Comparison of ENCODE assay signal across 9 cellular contexts in genomic region chr22:29073618-29074275, GRCh38. TPM values are rescaled to one million over a fixed set of nuclear protein-coding genes. Genes with fewer than 3 reads are reported as not detected.
DNase-seq lines count a peak whose midpoint lies in the region; ATAC-seq, FAIRE-seq and TF ChIP-seq lines count a peak whose summit lies in the region.
"Had no signal": no experiment of that assay in that cellular context is flagged by ENCODE, and none has a peak within 500 bp of the region (broad histone marks: within the 10 kb centered on the region; RNA-seq: fewer than 3 reads in every experiment).

No MANE protein-coding gene starts in this region.

- POLR2A ChIA-PET in T-cell (lab: Charles Lee) (interaction anchor here in 1 of 2 donors (0.6 kb wide), 1 partner anchor 797 kb away, joined by 3 read pairs; no protein-coding TSS in a partner anchor), H1 (lab: Charles Lee; ENCODE audit: partially characterized antibody) (interaction anchor here (1.0 to 1.5 kb wide), 2 partner anchors 79 to 131 kb away, joined by 3 read pairs; no protein-coding TSS in a partner anchor)

- H4K5ac ChIP-seq in H1 (ENCODE audit: insufficient read length, low read depth, low read length): no peak overlapping the region

- no peak overlapping the region for H3K4ac ChIP-seq in H1 (replicated peaks; ENCODE audit: insufficient read length, low read depth, low read length)

- H3K23ac ChIP-seq in H1 (ENCODE audit: insufficient read length): no peak overlapping the region

- H4K91ac ChIP-seq in H1 (replicated peaks; ENCODE audit: insufficient read length, low read length): no peak overlapping the region

- FAIRE-seq in H1 (lab: Jason Lieb, UNC): no peak

- H3K18ac ChIP-seq in H1 (ENCODE audit: extremely low read depth, low read length): peak overlapping the region; percentile 9; the same call in 1 of the 2 replicates

- peaks cover 27 to 68% of the 10 kb centered on the region in 2 donors for H3K27me3 Mint-ChIP-seq in T-cell

- peak overlapping the region; percentile 79 to 88 for H3K4me2 ChIP-seq in H1 (ENCODE audit: insufficient read depth in 1 of 2, low read depth in 2 of 2, low read length in 2 of 2)

- no peak overlapping the region for H3K27ac Mint-ChIP-seq in T-cell

- intact Hi-C loops in mucosa of descending colon (cut with DNase I, micrococcal nuclease): no loop called here

- WGBS in H1 (ENCODE audit: extremely low coverage in 1 of 2, insufficient coverage in 1 of 2, insufficient read length in 1 of 2, insufficient replicate concordance in 2 of 2, low coverage in 1 of 2, low lambda C conversion rate in 2 of 2, missing lambda C conversion rate in 1 of 2), 2 experiments: 3% methylated on average over 39 of the region's 53 CpGs; no CpG with 5 or more reads in 1 of the 2 experiments

- TF ChIP-seq EP300 in H1 (IDR thresholded peaks at IDR 0.05; ENCODE audit: borderline replicate concordance in 1 of 2, low read depth in 2 of 2, low read length in 2 of 2): no peak

- H2BK5ac ChIP-seq in H1 (ENCODE audit: low read depth, low read length): no peak overlapping the region

- H2BK120ac ChIP-seq in H1 (replicated peaks; ENCODE audit: low read depth, low read length): no peak overlapping the region

- CTCF ChIA-PET in T-cell (lab: Charles Lee) (no interaction called here), H1 (lab: Charles Lee; ENCODE audit: partially characterized antibody) (interaction anchor here (0.5 to 1.2 kb wide), 4 partner anchors 24 to 80 kb away, joined by 3 read pairs; no protein-coding TSS in a partner anchor)

- peak; percentile 15 to 27; a peak in 2 of 4 replicates for TF ChIP-seq RAD21 in H1 (IDR thresholded peaks at IDR 0.05 in 1 of 2, conservative IDR thresholded peaks at IDR 0.05 in 1 of 2; ENCODE audit: low read depth in 2 of 2, low read length in 2 of 2)

- ATAC-seq in T-cell (replicated peaks in 1 of 4) (no peak), mucosa of descending colon (peak; percentile 51), GM19455 (IDR thresholded peaks at IDR 0.05; ENCODE audit: unreplicated experiment) (no peak), HG03175 (IDR thresholded peaks at IDR 0.05; ENCODE audit: unreplicated experiment) (no peak), GM21381 (IDR thresholded peaks at IDR 0.05; ENCODE audit: unreplicated experiment) (no peak)

- H3K9ac ChIP-seq in ES-I3 (ENCODE audit: low read depth, low read length) (peak overlapping the region; percentile 60; the same call in 1 of the 2 replicates), H1 (replicated peaks in 1 of 4; ENCODE audit: extremely low read depth in 1 of 4, low read depth in 3 of 4, low read length in 3 of 4) (peak overlapping the region in 1 of 4 experiments; percentile 4; a peak in 1 of 7 replicates)

- peak overlapping the region; percentile 46 to 65 (median 51) for H3K4me3 ChIP-seq in H1 (ENCODE audit: extremely low read depth in 1 of 4, insufficient read depth in 2 of 4, low read depth in 3 of 4, low read length in 4 of 4)
- peak overlapping the region; percentile 65 for H3K4me3 ChIP-seq in mucosa of descending colon

- H3K23me2 ChIP-seq in H1 (ENCODE audit: low read depth, low read length): peaks cover 16% of the 10 kb centered on the region

- H3K4me3 Mint-ChIP-seq in T-cell: peak overlapping the region; percentile 47 to 78 (median 52)

- H3K9me3 Mint-ChIP-seq in T-cell: no peaks in the 10 kb centered on the region

- TF ChIP-seq POLR2A in H1 (IDR thresholded peaks at IDR 0.05; ENCODE audit: control extremely low read depth in 1 of 2, low read depth in 2 of 2, low read length in 2 of 2): no peak

- H3K79me1 ChIP-seq in H1 (ENCODE audit: low read depth, low read length): no peaks in the 10 kb centered on the region

- no peak overlapping the region for H3K14ac ChIP-seq in H1 (ENCODE audit: insufficient read length)

- no peaks in the 10 kb centered on the region for H3K36me3 Mint-ChIP-seq in T-cell

- peak in 3 of 34 experiments; percentile 5 to 15 (median 11) for DNase-seq in T-cell
- peak in 1 of 2 experiments; percentile 80 for DNase-seq in H1 (ENCODE audit: low read depth in 1 of 2, low spot score in 2 of 2)
- DNase-seq in mucosa of descending colon: peak; percentile 65 to 79 (median 72)
- DNase-seq in ureter (ENCODE audit: low spot score): peak; percentile 68

- H2BK20ac ChIP-seq in H1 (ENCODE audit: low read length): no peak overlapping the region

- H2BK15ac ChIP-seq in H1 (ENCODE audit: low read length): no peak overlapping the region

- H2BK12ac ChIP-seq in H1 (ENCODE audit: low read depth, low read length): peak overlapping the region; percentile 41; the same call in 1 of the 2 replicates

- H3K36me3 ChIP-seq in ES-I3 (ENCODE audit: insufficient read depth, low read length): no peaks in the 10 kb centered on the region
- H3K36me3 ChIP-seq in H1 (ENCODE audit: control insufficient read depth in 2 of 4, insufficient read depth in 4 of 4, low read length in 3 of 4): no peaks in the 10 kb centered on the region
- H3K36me3 ChIP-seq in mucosa of descending colon (ENCODE audit: low read depth): no peaks in the 10 kb centered on the region

- peaks cover 3 to 8% of the 10 kb centered on the region in 2 experiments for H4K20me1 ChIP-seq in H1 (replicated peaks in 1 of 2; ENCODE audit: control insufficient read depth in 1 of 2, insufficient read depth in 2 of 2, low read length in 2 of 2)

- no peaks in the 10 kb centered on the region for H3K9me3 ChIP-seq in ES-I3 (ENCODE audit: control insufficient read depth, insufficient read depth, low read length)
- H3K9me3 ChIP-seq in H1 (ENCODE audit: insufficient read depth in 2 of 2, low read depth in 1 of 2, low read length in 1 of 2): no peaks in the 10 kb centered on the region
- H3K9me3 ChIP-seq in mucosa of descending colon: no peaks in the 10 kb centered on the region

- peaks cover 9 to 51% (median 48%) of the 10 kb centered on the region in 4 experiments for H3K27me3 ChIP-seq in H1 (replicated peaks in 1 of 4; ENCODE audit: control insufficient read depth in 3 of 4, extremely low read depth in 1 of 4, insufficient read depth in 3 of 4, low read length in 3 of 4)

- peaks cover 6% of the 10 kb centered on the region; the same call in 1 of the 2 replicates for H3K4me1 ChIP-seq in ES-I3 (ENCODE audit: insufficient read depth, low read length)
- H3K4me1 ChIP-seq in H1 (replicated peaks in 1 of 4; ENCODE audit: control insufficient read depth in 3 of 4, insufficient read depth in 4 of 4, low read length in 3 of 4): peaks cover 3 to 9% (median 7%) of the 10 kb centered on the region in 4 experiments
- peaks cover 33% of the 10 kb centered on the region for H3K4me1 ChIP-seq in mucosa of descending colon (ENCODE audit: low read depth)

- H4K8ac ChIP-seq in H1 (ENCODE audit: extremely low read depth, insufficient read depth, low read length): no peak overlapping the region

- no peak for TF ChIP-seq CTCF in H1 (IDR thresholded peaks at IDR 0.05; ENCODE audit: control extremely low read depth in 1 of 3, insufficient read depth in 1 of 3, low read depth in 1 of 3, low read length in 3 of 3)
- no peak for TF ChIP-seq CTCF in mucosa of descending colon (IDR thresholded peaks at IDR 0.05)

- H3K56ac ChIP-seq in H1 (replicated peaks; ENCODE audit: insufficient read length, low read depth, low read length): no peak overlapping the region

- no peaks in the 10 kb centered on the region for H3K79me2 ChIP-seq in H1 (ENCODE audit: control insufficient read depth in 1 of 2, insufficient read depth in 2 of 2, low read length in 2 of 2)

- no peak overlapping the region for H3K27ac ChIP-seq in H1 (ENCODE audit: low read depth, low read length)

- 0 out of 2 replicates have a peak overlapping the region, but pooled peaks have one; percentile 2 for H2AFZ ChIP-seq in H1 (ENCODE audit: low read length)

- no peak overlapping the region for H2AK5ac ChIP-seq in H1 (ENCODE audit: low read depth, low read length)

- peaks cover 23 to 25% (median 23%) of the 10 kb centered on the region in 3 donors for H3K4me1 Mint-ChIP-seq in T-cell

TF ChIP-seq in H1, 55 proteins besides CTCF, POLR2A, EP300 and RAD21 (continues in another document):
- TF ChIP-seq ZNF274 (IDR thresholded peaks at IDR 0.05; ENCODE audit: borderline replicate concordance, extremely low read depth, low read length) (no peak), RBBP5 (IDR thresholded peaks at IDR 0.05; ENCODE audit: borderline replicate concordance, low read depth, low read length) (0 out of 2 replicates have a peak, but pooled peaks have one; percentile 38), ASH2L (IDR thresholded peaks at IDR 0.05; ENCODE audit: low read length) (peak; percentile 58), RXRA (IDR thresholded peaks at IDR 0.05; ENCODE audit: insufficient read depth, low read depth, low read length) (no peak), KDM5A (IDR thresholded peaks at IDR 0.05; ENCODE audit: low read length) (no peak), BACH1 (IDR thresholded peaks at IDR 0.05; ENCODE audit: low read length) (no peak), CHD2 (IDR thresholded peaks at IDR 0.05; ENCODE audit: low read length) (no peak), FOSL1 (IDR thresholded peaks at IDR 0.05; ENCODE audit: insufficient read depth, low read depth, low read length) (no peak), TAF1 (IDR thresholded peaks at IDR 0.05; ENCODE audit: low read depth, low read length) (peak; percentile 49; the same call in 1 of the 2 replicates), GABPA (IDR thresholded peaks at IDR 0.05; ENCODE audit: borderline replicate concordance, insufficient read depth, low read length) (0 out of 2 replicates have a peak, but pooled peaks have one; percentile 26)

RNA-seq across cellular contexts. Expression of gene KREMEN1, which starts 0.9 kb away (rescaled TPM):
- total RNA-seq in T-cell (under 1 TPM in 3 of 5 donors, not detected in 2; 0.20 to 0.25 (median 0.20) TPM), mucosa of descending colon (10 to 100 TPM; 18.3 to 35.1 (median 28.6) TPM), ureter (16.5 TPM)
- total RNA-seq in H1 (2021; fragmentation: NEBNext Ultra II Directional; extraction: Animal tissue kit (Norgen Biotek cat#: 25700)): 3.2 TPM in 2 replicates
- 2.1 and 5.9 TPM in 2 replicates for polyA plus RNA-seq in H1 (2011; rRNA removed)
- 2.1 TPM for polyA plus RNA-seq in H1 (2011; cell fraction: cytosol; rRNA removed)
- polyA plus RNA-seq in H1 (2011; cell fraction: nucleus; rRNA removed): 3.6 TPM
- polyA plus RNA-seq in H1 (2012, experiment 1 of 2): 1.6 to 2.6 TPM (median 1.9 TPM) in 4 replicates
- polyA plus RNA-seq in H1 (2012, experiment 2 of 2): 1.8 TPM
- 2.2 TPM for polyA plus RNA-seq in H1 (2013, experiment 1 of 2)
- 2.8 TPM for polyA plus RNA-seq in H1 (2013, experiment 2 of 2)
- 2.0 and 2.5 TPM in 2 replicates for polyA minus RNA-seq in H1 (2011; rRNA and poly(A)+ RNA removed)
- polyA minus RNA-seq in H1 (2011; cell fraction: cytosol; rRNA and poly(A)+ RNA removed): 2.9 TPM
- polyA minus RNA-seq in H1 (2011; cell fraction: nucleus; rRNA and poly(A)+ RNA removed): 1.7 TPM

RNA-seq across cellular contexts. Expression of gene C22orf31, which starts 12.1 kb away (rescaled TPM):
- total RNA-seq in T-cell: not detected
- total RNA-seq in H1 (2021; fragmentation: NEBNext Ultra II Directional; extraction: Animal tissue kit (Norgen Biotek cat#: 25700)): not detected in 2 replicates
- not detected in 2 replicates for polyA plus RNA-seq in H1 (2011; rRNA removed)
- not detected for polyA plus RNA-seq in H1 (2011; cell fraction: cytosol; rRNA removed)
- not detected for polyA plus RNA-seq in H1 (2011; cell fraction: nucleus; rRNA removed)
- polyA plus RNA-seq in H1 (2012, experiment 1 of 2): not detected in 4 replicates
- not detected for polyA plus RNA-seq in H1 (2012, experiment 2 of 2)
- polyA plus RNA-seq in H1 (2013, experiment 1 of 2): not detected
- polyA plus RNA-seq in H1 (2013, experiment 2 of 2): not detected
- polyA minus RNA-seq in H1 (2011; rRNA and poly(A)+ RNA removed): not detected in 2 replicates
- polyA minus RNA-seq in H1 (2011; cell fraction: cytosol; rRNA and poly(A)+ RNA removed): not detected
- polyA minus RNA-seq in H1 (2011; cell fraction: nucleus; rRNA and poly(A)+ RNA removed): not detected
- total RNA-seq in mucosa of descending colon: under 1 TPM in 1 of 3 donors, not detected in 2; 0.41 TPM
- not detected for total RNA-seq in ureter
- total RNA-seq: NCI-H460 had no signal
